Comparison of ENCODE assay signal across 25 cellular contexts in the genomic region with DNA sequence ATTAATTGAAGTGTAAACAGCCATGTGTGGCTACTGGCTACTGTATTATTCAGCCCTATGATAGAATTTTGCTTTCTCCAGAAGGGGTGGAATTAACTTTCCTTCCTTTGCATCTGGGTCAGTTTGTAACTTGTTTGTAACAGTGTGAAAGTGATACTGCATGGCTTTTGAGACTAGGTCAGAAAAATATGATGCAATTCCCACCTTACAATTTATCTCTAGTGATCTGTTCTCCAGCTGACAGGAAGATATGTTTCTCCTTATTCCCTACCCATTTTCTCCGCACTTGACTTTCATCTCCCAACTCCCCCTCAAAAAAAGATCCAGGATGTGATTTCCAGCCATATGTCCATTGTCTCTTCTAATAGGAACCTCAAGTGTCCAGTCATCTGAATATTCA.
"Had no signal": no experiment of that assay in that cellular context is flagged by ENCODE, and none has a peak within 500 bp of the region (broad histone marks: within the 10 kb centered on the region; RNA-seq: fewer than 3 reads in every experiment).

No MANE protein-coding gene starts in this region.

- H3K27me3 ChIP-seq: hepatocyte, right atrium auricular region, testis, thyroid gland, transverse colon, upper lobe of right lung had no signal

- H3K36me3 ChIP-seq: heart right ventricle, lower lobe of right lung, neural progenitor cell, neutrophil, right atrium auricular region, stomach, thyroid gland, transverse colon, upper lobe of right lung had no signal

- H3K79me2 ChIP-seq: parathyroid adenoma had no signal

- H3K27ac ChIP-seq: heart right ventricle, hepatocyte, lower lobe of right lung, neural progenitor cell, neutrophil, right atrium auricular region, skin epidermis, stomach, testis, thyroid gland, upper lobe of right lung had no signal

- H3K4me3 ChIP-seq: heart right ventricle, hepatocyte, lower lobe of right lung, neural progenitor cell, right atrium auricular region, skin epidermis, stomach, testis, thyroid gland, transverse colon, upper lobe of right lung had no signal

- H3K9ac ChIP-seq: neural progenitor cell, parathyroid adenoma had no signal

- H3K4me2 ChIP-seq: hepatocyte, neural progenitor cell had no signal

- H3K9me3 ChIP-seq: heart right ventricle, lower lobe of right lung, neutrophil, right atrium auricular region, stomach, testis, thyroid gland, transverse colon, upper lobe of right lung had no signal

- DNase-seq: heart right ventricle; islet precursor cell; lower lobe of right lung; mammary epithelial cell; mesenchymal stem cell; naive thymus-derived CD8-positive, alpha-beta T cell; occipital lobe; stimulated activated CD4-positive, alpha-beta T cell treated with anti-CD3 and anti-CD28 coated beads, Interleukin-12 subunit alpha, Interleukin-12 subunit beta, amount 100 ng/mL, for 4 hours; stimulated activated CD4-positive, alpha-beta T cell treated with anti-CD3 and anti-CD28 coated beads, Interleukin-15, amount 100 ng/mL, for 24 hours; stimulated activated CD4-positive, alpha-beta T cell treated with anti-CD3 and anti-CD28 coated beads, Interleukin-2, amount 100 ng/mL, for 24 hours; stimulated activated CD4-positive, alpha-beta T cell treated with anti-CD3 and anti-CD28 coated beads, Interleukin-4, amount 100 ng/mL, for 1 hour; stimulated activated naive B cell treated with anti-CD40 and anti-IgM and Interleukin-4, amounts not matched to agents 10 μg/mL and 1 μg/mL and 100 μg/mL, for 72 hours; stimulated activated naive CD8-positive, alpha-beta T cell treated with anti-CD3 and anti-CD28 coated beads, Interleukin-15, Interleukin-2, amounts not matched to agents 100 U/mL and 50 U/mL, for 24 hours; stomach; testis; thyroid gland; transverse colon; upper lobe of right lung had no signal

- H2AFZ ChIP-seq: hepatocyte, neural progenitor cell had no signal

- ATAC-seq: heart right ventricle; lower lobe of right lung; naive thymus-derived CD8-positive, alpha-beta T cell; sciatic nerve; stimulated activated naive B cell treated with anti-CD40 and anti-IgM and Interleukin-4, amounts not matched to agents 10 μg/mL and 1 μg/mL and 100 μg/mL, for 72 hours; stimulated activated naive CD8-positive, alpha-beta T cell treated with anti-CD3 and anti-CD28 coated beads, Interleukin-15, Interleukin-2, amounts not matched to agents 100 U/mL and 50 U/mL, for 24 hours; upper lobe of right lung had no signal
